25 cellular contexts compared by ENCODE assay signal in genomic region chr5:149391524-149391923, GRCh38. TPM values are rescaled to one million over a fixed set of nuclear protein-coding genes. Genes with fewer than 3 reads are reported as not detected.
"Had no signal": no experiment of that assay in that cellular context is flagged by ENCODE, and none has a peak within 500 bp of the region (broad histone marks: within the 10 kb centered on the region; RNA-seq: fewer than 3 reads in every experiment).

No MANE protein-coding gene starts in this region.

- H3K4me3 ChIP-seq: dorsolateral prefrontal cortex, left lung, SK-N-MC, skin epidermis, thoracic aorta had no signal

- H3K9me3 ChIP-seq: left lung, neutrophil, thoracic aorta had no signal

- H3K36me3 ChIP-seq: left lung, neutrophil, thoracic aorta had no signal

- H2AFZ ChIP-seq: parathyroid adenoma had no signal

- FAIRE-seq: colon, kidney, TTC549 had no signal

- DNase-seq: activated CD4-positive, alpha-beta T cell treated with anti-CD3 and anti-CD28 coated beads for 36 hours; activated CD4-positive, alpha-beta T cell treated with anti-CD3 and anti-CD28 coated beads, Interleukin-2, amount 50 U/mL, for 48 hours; activated gamma-delta T cell treated with Interleukin-2 at 50 U/mL for 16 hours; caudate nucleus; foreskin keratinocyte; kidney; naive thymus-derived CD4-positive, alpha-beta T cell; retina; stimulated activated CD4-positive, alpha-beta T cell treated with anti-CD3 and anti-CD28 coated beads, Interleukin-15, amount 100 ng/mL, for 24 hours; stimulated activated CD4-positive, alpha-beta T cell treated with anti-CD3 and anti-CD28 coated beads, Interleukin-2, amount 100 ng/mL, for 48 hours had no signal

- H3K36me3 Mint-ChIP-seq: activated naive CD8-positive, alpha-beta T cell; WTC11 had no signal

- H3K27ac ChIP-seq: dorsolateral prefrontal cortex, foreskin keratinocyte, left lung, neutrophil, parathyroid adenoma, SK-N-MC, skin epidermis had no signal

- H3K9ac ChIP-seq: parathyroid adenoma had no signal

- H3K27me3 Mint-ChIP-seq: activated CD4-positive, alpha-beta T cell treated with anti-CD3 and anti-CD28 coated beads for 36 hours; activated naive CD8-positive, alpha-beta T cell; stimulated activated naive CD8-positive, alpha-beta T cell treated with anti-CD3 and anti-CD28 coated beads, Interleukin-15, Interleukin-2, amounts not matched to agents 100 ng/mL and 50 ng/mL, for 24 hours had no signal

- H3K27ac Mint-ChIP-seq: activated CD4-positive, alpha-beta T cell treated with anti-CD3 and anti-CD28 coated beads for 36 hours; activated naive CD8-positive, alpha-beta T cell; naive thymus-derived CD4-positive, alpha-beta T cell; stimulated activated naive CD8-positive, alpha-beta T cell treated with anti-CD3 and anti-CD28 coated beads, Interleukin-15, Interleukin-2, amounts not matched to agents 100 ng/mL and 50 ng/mL, for 24 hours; T-helper 2 cell treated with Interferon-gamma antibody and Interleukin-4, amounts not matched to agents 5 μg/mL and 100 μg/mL, for 36 hours; WTC11 had no signal

- H3K4me3 Mint-ChIP-seq: activated CD4-positive, alpha-beta T cell treated with anti-CD3 and anti-CD28 coated beads for 36 hours; activated naive CD8-positive, alpha-beta T cell; naive thymus-derived CD4-positive, alpha-beta T cell; stimulated activated naive CD8-positive, alpha-beta T cell treated with anti-CD3 and anti-CD28 coated beads, Interleukin-15, Interleukin-2, amounts not matched to agents 100 ng/mL and 50 ng/mL, for 24 hours; T-helper 2 cell treated with Interferon-gamma antibody and Interleukin-4, amounts not matched to agents 5 μg/mL and 100 μg/mL, for 36 hours; WTC11 had no signal

- H3K4me1 Mint-ChIP-seq: activated CD4-positive, alpha-beta T cell treated with anti-CD3 and anti-CD28 coated beads for 36 hours; WTC11 had no signal

- H3K9me3 Mint-ChIP-seq: naive thymus-derived CD4-positive, alpha-beta T cell; stimulated activated naive CD8-positive, alpha-beta T cell treated with anti-CD3 and anti-CD28 coated beads, Interleukin-15, Interleukin-2, amounts not matched to agents 100 ng/mL and 50 ng/mL, for 24 hours; T-helper 2 cell treated with Interferon-gamma antibody and Interleukin-4, amounts not matched to agents 5 μg/mL and 100 μg/mL, for 36 hours had no signal

- H3K27me3 ChIP-seq: dorsolateral prefrontal cortex, foreskin keratinocyte, left lung, neutrophil had no signal

- ATAC-seq: activated CD4-positive, alpha-beta T cell treated with anti-CD3 and anti-CD28 coated beads for 36 hours; foreskin keratinocyte; left lung; naive thymus-derived CD4-positive, alpha-beta T cell; WTC11 had no signal

- H3K4me1 ChIP-seq: parathyroid adenoma had no signal

- H3K79me2 ChIP-seq: parathyroid adenoma had no signal

RNA-seq across cellular contexts. Expression of gene IL17B, which starts 12.4 kb away (rescaled TPM):
- total RNA-seq: activated CD4-positive, alpha-beta T cell treated with anti-CD3 and anti-CD28 coated beads for 36 hours; fibroblast of lung; foreskin keratinocyte; mononuclear cell; naive thymus-derived CD4-positive, alpha-beta T cell; WTC11 had no signal
- polyA plus RNA-seq: foreskin keratinocyte; naive thymus-derived CD4-positive, alpha-beta T cell had no signal
